Comparison of ENCODE assay signal across 8 cellular contexts in the genomic region with DNA sequence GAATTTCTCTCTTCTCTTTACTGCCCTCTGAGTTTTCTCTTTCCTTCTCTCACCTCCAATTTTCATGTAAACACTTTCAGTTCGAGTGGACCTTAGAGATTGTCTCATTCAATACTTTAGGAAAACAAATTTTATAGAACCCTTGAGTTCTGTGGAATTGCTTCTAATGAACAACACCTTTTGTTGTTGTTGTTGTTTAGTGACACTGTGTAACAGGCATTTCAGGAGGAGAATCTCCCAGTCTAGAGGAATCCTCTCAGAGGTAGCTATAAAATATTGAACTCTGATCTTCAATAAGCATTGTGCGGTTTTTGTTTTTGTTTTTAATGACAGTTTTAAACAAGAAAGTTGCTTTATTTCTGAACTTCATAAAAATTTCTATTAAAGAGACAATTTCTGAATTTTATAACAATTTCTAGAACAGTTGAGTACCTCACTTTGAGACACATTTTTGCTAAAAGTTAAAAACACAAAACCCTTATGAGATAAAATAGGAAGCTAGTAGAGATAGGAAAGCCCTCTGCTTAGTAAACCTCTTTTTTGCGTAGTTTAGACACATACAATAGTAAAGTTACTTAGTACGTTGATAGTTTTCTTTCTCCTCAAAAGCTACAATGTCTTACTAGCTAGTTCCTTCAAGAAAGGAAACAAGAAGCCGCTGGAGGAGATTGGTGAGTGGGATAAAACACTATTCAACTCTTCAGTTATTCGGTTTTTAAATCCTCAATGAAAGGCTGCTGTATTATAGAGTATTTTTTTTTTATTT. TPM values are rescaled to one million over a fixed set of nuclear protein-coding genes. Genes with fewer than 3 reads are reported as not detected.
DNase-seq lines count a peak whose midpoint lies in the region; ATAC-seq and TF ChIP-seq lines count a peak whose summit lies in the region.

No MANE protein-coding gene starts in this region.

- peak overlapping the region; percentile 49 for H2AFZ ChIP-seq in neural cell (ENCODE audit: low read depth, low read length)

- no peak for TF ChIP-seq RAD21 in neural cell (conservative IDR thresholded peaks at IDR 0.05)

- H3K9me3 Mint-ChIP-seq in CD8-positive, alpha-beta memory T cell = no peaks in the 10 kb centered on the region

- no peaks in the 10 kb centered on the region for H3K4me1 ChIP-seq in CD8-positive, alpha-beta memory T cell (ENCODE audit: insufficient read depth, low read length)

- H3K36me3 Mint-ChIP-seq in CD8-positive, alpha-beta memory T cell = peaks cover 3 to 4% (median 3%) of the 10 kb centered on the region in 3 donors

- peak overlapping the region; percentile 74 for H3K4me2 ChIP-seq in neural cell (ENCODE audit: low read length)

- CTCF ChIA-PET in CD8-positive, alpha-beta memory T cell (lab: Charles Lee) = interaction anchor here (1.4 to 3.6 kb wide), 2 partner anchors 39 to 46 kb away, joined by 11 to 16 read pairs; a partner anchor contains a TSS

- DNase-seq in CD8-positive, alpha-beta memory T cell = no peak
- peak; percentile 12 for DNase-seq in M059J (ENCODE audit: low read depth)
- no peak for DNase-seq in coronary artery (ENCODE audit: low spot score)
- DNase-seq in NCI-H1694 treated with DMSO at 0.1 percent for 48 hours (lab: John Stamatoyannopoulos, UW) = no peak
- DNase-seq in CD1c-positive myeloid dendritic cell (ENCODE audit: extremely low spot score) = no peak

- H3K4me3 ChIP-seq in CD8-positive, alpha-beta memory T cell (ENCODE audit: low read length) = no peak overlapping the region
- H3K4me3 ChIP-seq in coronary artery (peak overlapping the region; percentile 64), neural cell (ENCODE audit: low read length) (peak overlapping the region; percentile 66)

- H3K27me3 ChIP-seq in CD8-positive, alpha-beta memory T cell (ENCODE audit: insufficient read depth, low read length, poor library complexity, severe bottlenecking) = no peaks in the 10 kb centered on the region
- no peaks in the 10 kb centered on the region for H3K27me3 ChIP-seq in neural cell (ENCODE audit: insufficient read depth, low read depth, low read length)

- no peak for TF ChIP-seq EP300 in neural cell (conservative IDR thresholded peaks at IDR 0.05; ENCODE audit: poor library complexity, severe bottlenecking)

- no peaks in the 10 kb centered on the region for H3K36me3 ChIP-seq in CD8-positive, alpha-beta memory T cell (ENCODE audit: insufficient read depth, low read length)
- no peaks in the 10 kb centered on the region for H3K36me3 ChIP-seq in neural cell (ENCODE audit: insufficient read depth, low read length)

- no peak for ATAC-seq in HG03025 (IDR thresholded peaks at IDR 0.05; ENCODE audit: low FRiP score, unreplicated experiment)
- ATAC-seq in HG02885 (IDR thresholded peaks at IDR 0.05; ENCODE audit: poor library complexity, unreplicated experiment) = no peak

- H3K9ac ChIP-seq in neural cell (ENCODE audit: low read length) = peak overlapping the region; percentile 82

- peak overlapping the region in 1 of 7 donors; percentile 76 for H3K4me3 Mint-ChIP-seq in CD8-positive, alpha-beta memory T cell

- peaks cover 42% of the 10 kb centered on the region for H3K79me2 ChIP-seq in neural cell (replicated peaks; ENCODE audit: insufficient read depth, low read length)

- no peaks in the 10 kb centered on the region for H3K9me2 ChIP-seq in neural cell (ENCODE audit: insufficient read depth, low read length)

- H3K27me3 Mint-ChIP-seq in CD8-positive, alpha-beta memory T cell = no peaks in the 10 kb centered on the region

- peak overlapping the region; percentile 76 for H3K27ac ChIP-seq in CD8-positive, alpha-beta memory T cell (ENCODE audit: low read depth, low read length)
- H3K27ac ChIP-seq in coronary artery (peak overlapping the region in 1 of 2 donors; percentile 74), neural cell (ENCODE audit: low read length) (peak overlapping the region; percentile 96)

- TF ChIP-seq CTCF in coronary artery (IDR thresholded peaks at IDR 0.05) (no peak), neural cell (IDR thresholded peaks at IDR 0.05; ENCODE audit: poor library complexity, severe bottlenecking) (no peak)

- H3K4me1 Mint-ChIP-seq in CD8-positive, alpha-beta memory T cell = peaks cover 23 to 50% (median 42%) of the 10 kb centered on the region in 3 donors

- no peaks in the 10 kb centered on the region for H3K9me3 ChIP-seq in CD8-positive, alpha-beta memory T cell (ENCODE audit: low read length)
- no peaks in the 10 kb centered on the region for H3K9me3 ChIP-seq in neural cell (ENCODE audit: low read length)

- H3K27ac Mint-ChIP-seq in CD8-positive, alpha-beta memory T cell = peak overlapping the region in 6 of 8 donors; percentile 35 to 94 (median 56)

- H3F3A ChIP-seq in neural cell (ENCODE audit: insufficient read depth, low read length, poor library complexity, severe bottlenecking) = no peaks in the 10 kb centered on the region

- H4K20me1 ChIP-seq in neural cell (ENCODE audit: insufficient read depth) = no peaks in the 10 kb centered on the region

- POLR2A ChIA-PET in CD8-positive, alpha-beta memory T cell (lab: Charles Lee) = interaction anchor here (0.8 to 1.2 kb wide), 3 partner anchors 38 to 47 kb away, joined by 3 to 4 read pairs (median 3); a partner anchor contains a TSS

TF ChIP-seq in neural cell, 6 proteins besides CTCF, POLR2A, EP300 and RAD21:
- TF ChIP-seq SMC3 (conservative IDR thresholded peaks at IDR 0.05; ENCODE audit: poor library complexity) (no peak), TAF1 (IDR thresholded peaks at IDR 0.05; ENCODE audit: low read depth) (no peak), MXI1 (conservative IDR thresholded peaks at IDR 0.05; ENCODE audit: poor library complexity, severe bottlenecking) (no peak), EZH2 (IDR thresholded peaks at IDR 0.05; ENCODE audit: borderline replicate concordance, insufficient read depth, low read length, poor library complexity, severe bottlenecking) (no peak), POLR2AphosphoS5 (IDR thresholded peaks at IDR 0.05) (no peak)
- TF ChIP-seq, protein P1, sequence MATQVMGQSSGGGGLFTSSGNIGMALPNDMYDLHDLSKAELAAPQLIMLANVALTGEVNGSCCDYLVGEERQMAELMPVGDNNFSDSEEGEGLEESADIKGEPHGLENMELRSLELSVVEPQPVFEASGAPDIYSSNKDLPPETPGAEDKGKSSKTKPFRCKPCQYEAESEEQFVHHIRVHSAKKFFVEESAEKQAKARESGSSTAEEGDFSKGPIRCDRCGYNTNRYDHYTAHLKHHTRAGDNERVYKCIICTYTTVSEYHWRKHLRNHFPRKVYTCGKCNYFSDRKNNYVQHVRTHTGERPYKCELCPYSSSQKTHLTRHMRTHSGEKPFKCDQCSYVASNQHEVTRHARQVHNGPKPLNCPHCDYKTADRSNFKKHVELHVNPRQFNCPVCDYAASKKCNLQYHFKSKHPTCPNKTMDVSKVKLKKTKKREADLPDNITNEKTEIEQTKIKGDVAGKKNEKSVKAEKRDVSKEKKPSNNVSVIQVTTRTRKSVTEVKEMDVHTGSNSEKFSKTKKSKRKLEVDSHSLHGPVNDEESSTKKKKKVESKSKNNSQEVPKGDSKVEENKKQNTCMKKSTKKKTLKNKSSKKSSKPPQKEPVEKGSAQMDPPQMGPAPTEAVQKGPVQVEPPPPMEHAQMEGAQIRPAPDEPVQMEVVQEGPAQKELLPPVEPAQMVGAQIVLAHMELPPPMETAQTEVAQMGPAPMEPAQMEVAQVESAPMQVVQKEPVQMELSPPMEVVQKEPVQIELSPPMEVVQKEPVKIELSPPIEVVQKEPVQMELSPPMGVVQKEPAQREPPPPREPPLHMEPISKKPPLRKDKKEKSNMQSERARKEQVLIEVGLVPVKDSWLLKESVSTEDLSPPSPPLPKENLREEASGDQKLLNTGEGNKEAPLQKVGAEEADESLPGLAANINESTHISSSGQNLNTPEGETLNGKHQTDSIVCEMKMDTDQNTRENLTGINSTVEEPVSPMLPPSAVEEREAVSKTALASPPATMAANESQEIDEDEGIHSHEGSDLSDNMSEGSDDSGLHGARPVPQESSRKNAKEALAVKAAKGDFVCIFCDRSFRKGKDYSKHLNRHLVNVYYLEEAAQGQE (IDR thresholded peaks at IDR 0.05; ENCODE audit: borderline replicate concordance) = no peak

RNA-seq across cellular contexts. Expression of a gene that starts 38.8 kb away (rescaled TPM):
- total RNA-seq in CD8-positive, alpha-beta memory T cell = 10 to 100 TPM; 23.3 to 24.5 TPM
- polyA plus RNA-seq in CD8-positive, alpha-beta memory T cell = 12.8 TPM
- 5.8 and 11.3 TPM in 2 replicates for total RNA-seq in M059J (2014; rRNA removed; shearing (Covaris generic))
- polyA plus RNA-seq in neural cell = 63.5 and 68.3 TPM in 2 replicates
- 136 and 147 TPM in 2 replicates for polyA minus RNA-seq in neural cell

RNA-seq across cellular contexts. Expression of a gene that starts 46.8 kb away (rescaled TPM):
- total RNA-seq in CD8-positive, alpha-beta memory T cell = 10 to 100 TPM; 11.6 to 11.7 TPM
- polyA plus RNA-seq in CD8-positive, alpha-beta memory T cell = 10.5 TPM
- total RNA-seq in M059J (2014; rRNA removed; shearing (Covaris generic)) = 3.1 and 4.0 TPM in 2 replicates
- polyA plus RNA-seq in neural cell = 16.7 and 17.1 TPM in 2 replicates
- 25.6 and 27.6 TPM in 2 replicates for polyA minus RNA-seq in neural cell
